20 cellular contexts compared by ENCODE assay signal in the genomic region with DNA sequence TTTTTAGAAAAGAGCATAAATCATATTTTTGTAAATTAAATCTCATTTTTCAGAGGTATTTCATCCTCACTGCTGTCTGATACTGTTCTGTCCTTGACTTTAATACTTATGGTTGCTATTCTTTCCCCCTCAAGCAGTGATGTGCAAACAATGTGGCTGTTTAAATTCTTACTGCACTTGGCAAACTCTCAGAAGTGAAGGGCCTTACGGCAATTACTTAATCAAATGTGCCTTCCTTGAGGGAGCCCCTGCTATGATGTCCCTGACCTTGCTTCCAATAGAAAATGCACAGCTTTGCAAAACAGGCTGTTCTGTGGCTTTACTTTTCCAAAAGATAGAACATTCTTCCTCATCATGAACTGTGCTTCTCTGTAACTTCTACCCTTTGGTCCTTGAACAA. TPM values are rescaled to one million over a fixed set of nuclear protein-coding genes. Genes with fewer than 3 reads are reported as not detected.
DNase-seq lines count a peak whose midpoint lies in the region; ATAC-seq and TF ChIP-seq lines count a peak whose summit lies in the region.
"Had no signal": no experiment of that assay in that cellular context is flagged by ENCODE, and none has a peak within 500 bp of the region (broad histone marks: within the 10 kb centered on the region; RNA-seq: fewer than 3 reads in every experiment).

No MANE protein-coding gene starts in this region.

- no peaks in the 10 kb centered on the region for H3K27me3 ChIP-seq in esophagus muscularis mucosa

- H3K9me3 ChIP-seq in esophagus muscularis mucosa = no peaks in the 10 kb centered on the region

- no peak for TF ChIP-seq CTCF in fibroblast of villous mesenchyme (IDR thresholded peaks at IDR 0.05; ENCODE audit: insufficient read depth, low read depth, low read length)
- TF ChIP-seq CTCF in esophagus muscularis mucosa (IDR thresholded peaks at IDR 0.05) = no peak

- 68% methylated on average over 1 of the region's 1 CpG for WGBS in esophagus muscularis mucosa

- DNase-seq in NCI-H1105 treated with DMSO at 0.1 percent for 48 hours (lab: John Stamatoyannopoulos, UW) = peak; percentile 3
- DNase-seq in NCI-H1105 (lab: John Stamatoyannopoulos, UW) = no peak
- peak; percentile 8 for DNase-seq in NCI-H2227 treated with DMSO at 0.1 percent for 48 hours (lab: John Stamatoyannopoulos, UW)
- DNase-seq in fibroblast of villous mesenchyme (ENCODE audit: low read depth) = peak; percentile 22
- DNase-seq in smooth muscle cell of the brain vasculature (ENCODE audit: low read depth, low spot score) = peak; percentile 7
- DNase-seq in esophagus muscularis mucosa (ENCODE audit: extremely low spot score) = no peak
- DNase-seq: AML-193, DND-41, KG1, MV-4-11, NCI-H1436 treated with DMSO at 0.1 percent for 48 hours, NCI-H2081, NCI-H510A treated with DMSO at 0.1 percent for 48 hours, NCI-H774, PC-9, SIG-M5 had no signal

- no peak for TF ChIP-seq POLR2A in esophagus muscularis mucosa (IDR thresholded peaks at IDR 0.05; ENCODE audit: low read depth)

- H3K27ac ChIP-seq in esophagus muscularis mucosa (replicated peaks in 1 of 4) = no peak overlapping the region
- H3K27ac ChIP-seq: 22Rv1, PC-9, RWPE1 had no signal

- peaks cover 0 to 3% (median 0%) of the 10 kb centered on the region in 4 donors for H3K4me1 ChIP-seq in esophagus muscularis mucosa

- no peak overlapping the region for H3K4me3 ChIP-seq in fibroblast of villous mesenchyme (ENCODE audit: low read depth, low read length)
- no peak overlapping the region for H3K4me3 ChIP-seq in esophagus muscularis mucosa
- H3K4me3 ChIP-seq: PC-9 had no signal

- no peak for ATAC-seq in HG03139 (IDR thresholded peaks at IDR 0.05; ENCODE audit: unreplicated experiment)
- ATAC-seq in GM21390 (IDR thresholded peaks at IDR 0.05; ENCODE audit: unreplicated experiment) = no peak

- intact Hi-C loops in esophagus muscularis mucosa (cut with DNase I) = no loop called here

- TF ChIP-seq EP300 in esophagus muscularis mucosa (IDR thresholded peaks at IDR 0.05) = no peak

- H3K36me3 ChIP-seq in esophagus muscularis mucosa = peaks cover 70 to 99% (median 96%) of the 10 kb centered on the region in 4 donors

RNA-seq across cellular contexts. Expression of a gene that starts 35.2 kb away (rescaled TPM):
- 34.1 and 51.4 TPM in 2 replicates for total RNA-seq in fibroblast of villous mesenchyme
- total RNA-seq in esophagus muscularis mucosa = 10 to 100 TPM; 42.4 to 59.2 (median 49.1) TPM

RNA-seq across cellular contexts. Expression of a gene that starts 35.5 kb away (rescaled TPM):
- total RNA-seq in fibroblast of villous mesenchyme (105 and 129 TPM in 2 replicates), esophagus muscularis mucosa (100 to 1,000 TPM in 2 of 4 donors, 10 to 100 TPM in 2; 90.7 to 115 (median 104) TPM)

Comparison
In these comparisons a context has a peak if more than half of its experiments do, and no peak if none do; other contexts are left out.
1. DNase-seq: peak in NCI-H1105 treated with DMSO at 0.1 percent for 48 hours (single experiment), NCI-H2227 treated with DMSO at 0.1 percent for 48 hours (single experiment), fibroblast of villous mesenchyme (single experiment) and smooth muscle cell of the brain vasculature (single experiment); none in NCI-H1105 (single experiment) and esophagus muscularis mucosa (single experiment).